In the genomic region with DNA sequence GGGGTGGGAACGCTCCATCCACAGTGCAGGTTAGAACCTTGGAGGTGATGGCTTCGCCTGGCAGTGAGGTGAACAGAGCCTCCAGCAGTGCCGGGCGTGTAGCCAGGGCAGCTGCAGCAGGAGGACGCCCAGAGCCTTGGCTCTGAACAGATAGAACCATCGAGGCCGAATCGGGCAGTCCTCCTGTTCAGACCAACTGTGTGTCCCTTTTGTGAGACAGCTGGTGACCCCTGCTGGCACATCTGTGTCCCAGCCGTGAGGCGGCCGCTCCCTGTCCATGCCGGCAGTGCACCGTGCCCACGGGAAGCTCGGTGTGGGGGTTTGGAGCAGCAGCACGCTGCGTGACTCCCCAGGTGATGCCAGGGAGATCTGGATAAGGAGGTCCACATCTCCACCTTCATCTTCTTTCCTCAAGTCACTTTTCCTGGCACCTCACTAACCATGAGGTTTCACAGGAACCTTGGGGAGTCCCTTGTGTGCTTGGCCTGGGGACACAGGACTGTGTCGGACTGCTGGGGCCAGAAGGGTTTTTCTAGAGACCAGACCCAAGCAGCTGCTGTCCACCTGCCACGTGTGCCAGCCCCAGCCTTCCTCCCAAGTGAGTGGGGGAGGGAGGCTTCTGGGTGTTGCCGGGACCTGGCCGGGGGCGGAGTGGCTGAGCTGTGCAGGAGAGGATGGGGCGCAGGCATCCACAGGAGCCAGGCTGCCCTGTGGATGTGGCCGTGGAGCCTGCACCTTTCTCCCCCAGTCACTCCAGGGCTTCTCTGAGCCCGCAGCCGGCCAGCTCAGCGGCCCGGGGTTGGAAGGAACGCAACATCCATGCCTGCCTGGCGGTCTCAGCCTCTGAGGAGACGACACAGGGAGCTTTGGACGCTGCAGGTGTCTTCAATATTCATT, we compare ENCODE assay signal across 10 cellular contexts.
DNase-seq lines count a peak whose midpoint lies in the region; ATAC-seq and TF ChIP-seq lines count a peak whose summit lies in the region.
"Had no signal": no experiment of that assay in that cellular context is flagged by ENCODE, and none has a peak within 500 bp of the region (broad histone marks: within the 10 kb centered on the region; RNA-seq: fewer than 3 reads in every experiment).

No MANE protein-coding gene starts in this region.

- DNase-seq in GM03348 (ENCODE audit: low spot score) (peak; percentile 48), foreskin keratinocyte (no peak), progenitor cell of endocrine pancreas (ENCODE audit: low spot score, unreplicated experiment) (no peak), NCI-H446 (lab: John Stamatoyannopoulos, UW) (no peak)
- no peak for DNase-seq in activated effector memory CD4-positive, alpha-beta T cell treated with anti-CD3 and anti-CD28 coated beads, Interleukin-2, amount 50 U/mL, for 16 hours
- DNase-seq: NCI-H82, thyroid gland had no signal

- no peaks in the 10 kb centered on the region for H4K20me1 ChIP-seq in OCI-LY1 (ENCODE audit: insufficient read depth, low read length)

- no peak overlapping the region for H3K4me2 ChIP-seq in OCI-LY1 (ENCODE audit: low read length)

- H3K4me1 ChIP-seq in OCI-LY1 (ENCODE audit: insufficient read depth, low read length, severe bottlenecking) (no peaks in the 10 kb centered on the region), foreskin keratinocyte (no peaks in the 10 kb centered on the region)
- H3K4me1 ChIP-seq: thyroid gland had no signal

- H3K27ac ChIP-seq in OCI-LY1 (ENCODE audit: low read depth, low read length, poor library complexity, severe bottlenecking) (no peak overlapping the region), foreskin keratinocyte (no peak overlapping the region)
- H3K27ac ChIP-seq: thyroid gland had no signal

- H3K36me3 Mint-ChIP-seq in progenitor cell of endocrine pancreas (ENCODE audit: insufficient read depth): peaks cover 15% of the 10 kb centered on the region

- H3K4me3 Mint-ChIP-seq in progenitor cell of endocrine pancreas (ENCODE audit: low read depth): no peak overlapping the region

- H3K27me3 Mint-ChIP-seq in progenitor cell of endocrine pancreas: no peaks in the 10 kb centered on the region

- H3K4me3 ChIP-seq in OCI-LY1 (ENCODE audit: low read depth, low read length, poor library complexity, severe bottlenecking): no peak overlapping the region
- H3K4me3 ChIP-seq: thyroid gland had no signal

- H3K9me2 ChIP-seq in OCI-LY1 (ENCODE audit: low read depth, low read length): no peaks in the 10 kb centered on the region

- no peaks in the 10 kb centered on the region for H3F3A ChIP-seq in OCI-LY1 (ENCODE audit: insufficient read depth, low read length)

- H3K4me1 Mint-ChIP-seq in progenitor cell of endocrine pancreas (ENCODE audit: low read depth): peaks cover 6% of the 10 kb centered on the region

- TF ChIP-seq CTCF in OCI-LY1 (IDR thresholded peaks at IDR 0.05; ENCODE audit: low read length): peak; percentile 21; the same call in 1 of the 2 replicates
- TF ChIP-seq CTCF in foreskin keratinocyte (conservative IDR thresholded peaks at IDR 0.05): peak; percentile 16
- peak; percentile 16 for TF ChIP-seq CTCF in progenitor cell of endocrine pancreas (IDR thresholded peaks at IDR 0.05; ENCODE audit: unreplicated experiment)

- ATAC-seq in foreskin keratinocyte: no peak
- no peak for ATAC-seq in HG03457 (IDR thresholded peaks at IDR 0.05; ENCODE audit: unreplicated experiment)
- no peak for ATAC-seq in GM18520 (IDR thresholded peaks at IDR 0.05; ENCODE audit: unreplicated experiment)

- no peak overlapping the region for H2AFZ ChIP-seq in OCI-LY1 (ENCODE audit: low read length)

- H3K36me3 ChIP-seq in OCI-LY1 (ENCODE audit: insufficient read depth, low read length): peaks cover 91% of the 10 kb centered on the region

- H3K79me2 ChIP-seq in OCI-LY1 (ENCODE audit: insufficient read depth, low read length): no peaks in the 10 kb centered on the region

- no peaks in the 10 kb centered on the region for H3K9me3 Mint-ChIP-seq in progenitor cell of endocrine pancreas (ENCODE audit: low read depth)

- H3K27me3 ChIP-seq in OCI-LY1 (ENCODE audit: insufficient read depth, low read length): no peaks in the 10 kb centered on the region
- H3K27me3 ChIP-seq in foreskin keratinocyte: no peaks in the 10 kb centered on the region
- H3K27me3 ChIP-seq: thyroid gland had no signal

- no peak overlapping the region for H3K9ac ChIP-seq in OCI-LY1 (ENCODE audit: low read length)

- peak overlapping the region; percentile 29 for H3K27ac Mint-ChIP-seq in progenitor cell of endocrine pancreas

- H3K9me3 ChIP-seq in OCI-LY1 (ENCODE audit: low read length): no peaks in the 10 kb centered on the region
- H3K9me3 ChIP-seq: thyroid gland had no signal
